Comparison of ENCODE assay signal across 8 cellular contexts in genomic region chr1:248837794-248838356, GRCh38. TPM values are rescaled to one million over a fixed set of nuclear protein-coding genes. Genes with fewer than 3 reads are reported as not detected.
DNase-seq lines count a peak whose midpoint lies in the region; ATAC-seq and TF ChIP-seq lines count a peak whose summit lies in the region.

ZNF672 (plus strand) TSS chr1:248838224; CDS start chr1:248847275, 9,051 bp downstream.

- peaks cover 24% of the 10 kb centered on the region for H3K4me1 Mint-ChIP-seq in activated CD4-positive, alpha-beta T cell treated with anti-CD3 and anti-CD28 coated beads for 36 hours
- H3K4me1 Mint-ChIP-seq in chondrocyte (ENCODE audit: low read depth), result peaks cover 27% of the 10 kb centered on the region

- H3K27me3 Mint-ChIP-seq in activated CD4-positive, alpha-beta T cell treated with anti-CD3 and anti-CD28 coated beads for 36 hours, result no peaks in the 10 kb centered on the region
- H3K27me3 Mint-ChIP-seq in chondrocyte (ENCODE audit: low read depth), result peaks cover 6% of the 10 kb centered on the region

- POLR2A ChIA-PET in activated CD4-positive, alpha-beta T cell treated with anti-CD3 and anti-CD28 coated beads for 36 hours (lab: Charles Lee), result interaction anchor here (0.8 to 2.9 kb wide), 6 partner anchors 9 to 25 kb away, joined by 3 to 29 read pairs (median 8); partner anchors contain the start of genes SH3BP5L and ZNF692

- H3K4me3 Mint-ChIP-seq in activated CD4-positive, alpha-beta T cell treated with anti-CD3 and anti-CD28 coated beads for 36 hours, result no peak within 1 kb of the TSS
- no peak within 1 kb of the TSS for H3K4me3 Mint-ChIP-seq in chondrocyte (ENCODE audit: unreplicated experiment)

- ATAC-seq in GM19324 (IDR thresholded peaks at IDR 0.05; ENCODE audit: low FRiP score, unreplicated experiment) (peak; percentile 92), HG03460 (IDR thresholded peaks at IDR 0.05; ENCODE audit: unreplicated experiment) (peak; percentile 81)
- ATAC-seq in activated CD4-positive, alpha-beta T cell treated with anti-CD3 and anti-CD28 coated beads for 36 hours, result peak; percentile 89

- H3K9me3 ChIP-seq in BLaER1, result no peaks in the 10 kb centered on the region

- no peaks in the 10 kb centered on the region for H3K27me3 ChIP-seq in BLaER1

- no peaks in the 10 kb centered on the region for H3K9me3 Mint-ChIP-seq in activated CD4-positive, alpha-beta T cell treated with anti-CD3 and anti-CD28 coated beads for 36 hours (ENCODE audit: low read depth)
- no peaks in the 10 kb centered on the region for H3K9me3 Mint-ChIP-seq in chondrocyte (ENCODE audit: low read depth)

- peak within 1 kb of the TSS; percentile 93 for H3K27ac Mint-ChIP-seq in activated CD4-positive, alpha-beta T cell treated with anti-CD3 and anti-CD28 coated beads for 36 hours
- H3K27ac Mint-ChIP-seq in chondrocyte (ENCODE audit: unreplicated experiment), result peak within 1 kb of the TSS; percentile 99

- peaks cover 32% of the 10 kb centered on the region for H4K20me1 ChIP-seq in BLaER1

- TF ChIP-seq CTCF in chondrocyte (IDR thresholded peaks at IDR 0.05), result no peak

- H3K9ac ChIP-seq in BLaER1, result peak within 1 kb of the TSS; percentile 98

- H3K4me1 ChIP-seq in BLaER1, result peaks cover 63% of the 10 kb centered on the region

- intact Hi-C loops in activated CD4-positive, alpha-beta T cell treated with anti-CD3 and anti-CD28 coated beads for 36 hours (cut with DNase I, micrococcal nuclease), result loop anchor here (1.0 kb wide), 6 partner anchors 12 to 68 kb away; partner anchors contain the start of genes PGBD2 (in 2 of the 2) and ZNF692 (in 1 of the 2)

- peaks cover 10% of the 10 kb centered on the region for H3K36me3 ChIP-seq in BLaER1

- H3K27ac ChIP-seq in BLaER1, result peak within 1 kb of the TSS; percentile 98

- H3K36me3 Mint-ChIP-seq in activated CD4-positive, alpha-beta T cell treated with anti-CD3 and anti-CD28 coated beads for 36 hours (ENCODE audit: low read depth), result peaks cover 10% of the 10 kb centered on the region
- no peaks in the 10 kb centered on the region for H3K36me3 Mint-ChIP-seq in chondrocyte (ENCODE audit: low read depth)

- peak within 1 kb of the TSS; percentile 95 for H3K4me2 ChIP-seq in BLaER1

- CTCF ChIA-PET in activated CD4-positive, alpha-beta T cell treated with anti-CD3 and anti-CD28 coated beads for 36 hours (lab: Charles Lee), result interaction anchor here (0.8 to 4.6 kb wide), 6 partner anchors 11 to 36 kb away, joined by 3 to 56 read pairs (median 6); partner anchors contain the start of genes SH3BP5L and ZNF692

- H3K4me3 ChIP-seq in BLaER1, result peak within 1 kb of the TSS; percentile 96

- DNase-seq in NCI-H524 treated with DMSO at 0.1 percent for 48 hours (lab: John Stamatoyannopoulos, UW) (peak; percentile 82), chondrocyte (ENCODE audit: low spot score) (peak; percentile 98), kidney tubule cell (ENCODE audit: low spot score) (peak; percentile 99)
- DNase-seq in activated CD4-positive, alpha-beta T cell treated with anti-CD3 and anti-CD28 coated beads for 36 hours, result peak; percentile 96
- peak; percentile 81 to 86 for DNase-seq in stimulated activated CD4-positive, alpha-beta T cell treated with anti-CD3 and anti-CD28 coated beads, Interleukin-1b, Interleukin-23, amount 100 ng/mL, for 1 hour (ENCODE audit: low read depth in 2 of 2)

RNA-seq across cellular contexts. Expression of gene ZNF672, which starts in this region (rescaled TPM):
- 10 to 100 TPM; 39.5 to 49.4 TPM for total RNA-seq in activated CD4-positive, alpha-beta T cell treated with anti-CD3 and anti-CD28 coated beads for 36 hours
- total RNA-seq in chondrocyte, result 17.1 to 20.2 TPM (median 19.8 TPM) in 3 replicates

Comparison
In these comparisons a context has a peak if more than half of its experiments do, and no peak if none do; other contexts are left out.
1. Peak in every context shown above with its lines: DNase-seq, ATAC-seq, H3K4me3 ChIP-seq and H3K27ac ChIP-seq.